8 cellular contexts compared by ENCODE assay signal in genomic region chr17:18314731-18315497, GRCh38. TPM values are rescaled to one million over a fixed set of nuclear protein-coding genes. Genes with fewer than 3 reads are reported as not detected.
A peak's percentile ranks its signal among the peaks of the same experiment; 100 is the strongest.
DNase-seq lines count a peak whose midpoint lies in the region; ATAC-seq and TF ChIP-seq lines count a peak whose summit lies in the region.

Gene SMCR8 (plus strand): TSS chr17:18315293. CDS start chr17:18315790, 497 bp downstream.
Gene TOP3A (minus strand): TSS chr17:18314994. CDS start chr17:18314778, 216 bp downstream.

- peak within 1 kb of the TSS; percentile 100 for H3K27ac Mint-ChIP-seq in activated T-cell treated with anti-CD3 and anti-CD28 coated beads, Interleukin-2, amount 50 U/mL, for 24 hours

- peaks cover 74% of the 10 kb centered on the region for H3K4me1 Mint-ChIP-seq in activated T-cell treated with anti-CD3 and anti-CD28 coated beads, Interleukin-2, amount 50 U/mL, for 24 hours (ENCODE audit: low read depth)

- H3K4me1 ChIP-seq in mucosa of rectum (ENCODE audit: control insufficient read depth in 2 of 2, insufficient read depth in 2 of 2, low read length in 2 of 2), result peaks cover 49 to 50% of the 10 kb centered on the region in 2 donors

- no peaks in the 10 kb centered on the region for H3K9me3 Mint-ChIP-seq in activated T-cell treated with anti-CD3 and anti-CD28 coated beads, Interleukin-2, amount 50 U/mL, for 24 hours

- peak; percentile 69 for TF ChIP-seq POLR2A in erythroblast (IDR thresholded peaks at IDR 0.05; ENCODE audit: low read length)

- DNase-seq in DMS153 treated with DMSO at 0.1 percent for 48 hours (lab: John Stamatoyannopoulos, UW; ENCODE audit: unreplicated experiment) (peak; percentile 52), KBM-7 (peak; percentile 97), erythroblast (lab: John Stamatoyannopoulos, UW) (peak; percentile 99)
- DNase-seq in activated T-cell treated with anti-CD3 and anti-CD28 coated beads, Interleukin-2, amount 50 U/mL, for 24 hours, result peak; percentile 97
- peak; percentile 97 for DNase-seq in stimulated activated CD8-positive, alpha-beta memory T cell treated with anti-CD3 and anti-CD28 coated beads, Interleukin-4, amount 100 ng/mL, for 48 hours

- peak within 1 kb of the TSS; percentile 89 to 95 for H3K4me3 ChIP-seq in mucosa of rectum (ENCODE audit: low read length in 2 of 2)

- no peaks in the 10 kb centered on the region for H3K27me3 ChIP-seq in mucosa of rectum (ENCODE audit: control insufficient read depth in 2 of 2, insufficient read depth in 2 of 2, low read length in 2 of 2)

- ATAC-seq in GM21717 (IDR thresholded peaks at IDR 0.05; ENCODE audit: unreplicated experiment), result peak; percentile 70

- H3K36me3 Mint-ChIP-seq in activated T-cell treated with anti-CD3 and anti-CD28 coated beads, Interleukin-2, amount 50 U/mL, for 24 hours (ENCODE audit: low read depth), result peaks cover 96% of the 10 kb centered on the region

- peak within 1 kb of the TSS; percentile 91 to 93 for H3K9ac ChIP-seq in mucosa of rectum (ENCODE audit: low read depth in 1 of 2, low read length in 2 of 2)

- no peaks in the 10 kb centered on the region for H3K27me3 Mint-ChIP-seq in activated T-cell treated with anti-CD3 and anti-CD28 coated beads, Interleukin-2, amount 50 U/mL, for 24 hours

- no peaks in the 10 kb centered on the region for H3K9me3 ChIP-seq in mucosa of rectum (ENCODE audit: control insufficient read depth in 2 of 2, low read length in 2 of 2)

- in situ Hi-C loops in KBM-7 (cut with MboI; ENCODE audit: low pct_unique_long_range_greater_than_20kb, low sequenced_read_pairs), result no loop called here

- H3K27ac ChIP-seq in mucosa of rectum (ENCODE audit: low read depth in 2 of 2, low read length in 2 of 2), result peak within 1 kb of the TSS; percentile 88 to 91

- peaks cover 19 to 23% of the 10 kb centered on the region in 2 donors for H3K36me3 ChIP-seq in mucosa of rectum (ENCODE audit: control insufficient read depth in 2 of 2, insufficient read depth in 2 of 2, low read length in 2 of 2)

- H3K4me3 Mint-ChIP-seq in activated T-cell treated with anti-CD3 and anti-CD28 coated beads, Interleukin-2, amount 50 U/mL, for 24 hours, result peak within 1 kb of the TSS; percentile 97

TF ChIP-seq in PFSK-1, 5 proteins besides CTCF, POLR2A, EP300 and RAD21:
- no peak for TF ChIP-seq FOXP2 (optimal IDR thresholded peaks at IDR 0.05; ENCODE audit: borderline replicate concordance, extremely low read depth, extremely low read length, insufficient read depth)
- TF ChIP-seq POLR2AphosphoS5 (IDR thresholded peaks at IDR 0.05; ENCODE audit: low read depth, low read length), result peak; percentile 84
- TF ChIP-seq REST (IDR thresholded peaks at IDR 0.05; ENCODE audit: insufficient read depth in 1 of 2, low read depth in 2 of 2, low read length in 2 of 2), result peak in 1 of 2 experiments; percentile 15; a peak in 1 of 4 replicates
- TF ChIP-seq TAF1 (IDR thresholded peaks at IDR 0.05; ENCODE audit: borderline replicate concordance, insufficient read depth, low read length), result peak; percentile 86; the same call in 1 of the 2 replicates
- TF ChIP-seq SIN3A (IDR thresholded peaks at IDR 0.05; ENCODE audit: borderline replicate concordance, insufficient read depth, low read length), result no peak; the same call in 1 of the 2 replicates

RNA-seq across cellular contexts. Expression of gene SMCR8, which starts in this region (rescaled TPM):
- 27.7 TPM for polyA plus RNA-seq in PFSK-1 (2012; ENCODE audit: insufficient read length, low read depth)

RNA-seq across cellular contexts. Expression of gene TOP3A, which starts in this region (rescaled TPM):
- 33.2 TPM for polyA plus RNA-seq in PFSK-1 (2012; ENCODE audit: insufficient read length, low read depth)

Comparison
In these comparisons a context has a peak if more than half of its experiments do, and no peak if none do; other contexts are left out.
1. Peak in every context shown above with its lines: DNase-seq, ATAC-seq, H3K4me3 ChIP-seq and H3K27ac ChIP-seq.